In genomic region chr1:181504294-181505115, GRCh38 we compare ENCODE assay signal across 8 cellular contexts. TPM values are rescaled to one million over a fixed set of nuclear protein-coding genes. Genes with fewer than 3 reads are reported as not detected.
A peak's percentile ranks its signal among the peaks of the same experiment; 100 is the strongest.
DNase-seq lines count a peak whose midpoint lies in the region; ATAC-seq and TF ChIP-seq lines count a peak whose summit lies in the region.

No MANE protein-coding gene starts in this region.

- H3K27ac ChIP-seq in VCaP, result no peak overlapping the region
- no peak overlapping the region for H3K27ac ChIP-seq in naive thymus-derived CD4-positive, alpha-beta T cell (ENCODE audit: low read depth, low read length)

- H3K27ac Mint-ChIP-seq in naive thymus-derived CD4-positive, alpha-beta T cell, result no peak overlapping the region
- no peak overlapping the region for H3K27ac Mint-ChIP-seq in activated T-helper 1 cell treated with anti-CD3 and anti-CD28 coated beads, Interleukin-12 subunit alpha, Interleukin-12 subunit beta, Interleukin-2, Interleukin-4 antibody, amounts not matched to agents 30 ng/mL and 10 ng/mL and 1 ng/mL, durations not matched to agents 14 hours and 24 hours and 36 hours

- H3K4me3 ChIP-seq in naive thymus-derived CD4-positive, alpha-beta T cell (ENCODE audit: low read length), result no peak overlapping the region

- intact Hi-C loops in naive thymus-derived CD4-positive, alpha-beta T cell (cut with micrococcal nuclease), result no loop called here
- intact Hi-C loops in activated T-helper 1 cell treated with anti-CD3 and anti-CD28 coated beads, Interleukin-12 subunit alpha, Interleukin-12 subunit beta, Interleukin-2, Interleukin-4 antibody, amounts not matched to agents 30 ng/mL and 10 ng/mL and 1 ng/mL, durations not matched to agents 14 hours and 24 hours and 36 hours (cut with micrococcal nuclease), result no loop called here

- peak; percentile 45 for ATAC-seq in GM18519 (IDR thresholded peaks at IDR 0.05; ENCODE audit: low FRiP score, unreplicated experiment)
- ATAC-seq in HG02763 (IDR thresholded peaks at IDR 0.05; ENCODE audit: unreplicated experiment), result peak; percentile 43
- peak; percentile 49 for ATAC-seq in naive thymus-derived CD4-positive, alpha-beta T cell

- peak; percentile 28; the same call in 1 of the 2 replicates for TF ChIP-seq CTCF in VCaP (conservative IDR thresholded peaks at IDR 0.05)

- DNase-seq in CD1c-positive myeloid dendritic cell (ENCODE audit: extremely low spot score) (peak; percentile 14), NAMALWA (ENCODE audit: low spot score) (peak; percentile 81)
- peak in 3 of 9 donors; percentile 2 to 7 (median 2) for DNase-seq in naive thymus-derived CD4-positive, alpha-beta T cell
- no peak for DNase-seq in activated T-helper 1 cell treated with anti-CD3 and anti-CD28 coated beads, Interleukin-12 subunit alpha, Interleukin-12 subunit beta, Interleukin-2, Interleukin-4 antibody, amounts not matched to agents 30 ng/mL and 10 ng/mL and 1 ng/mL, durations not matched to agents 14 hours and 24 hours and 36 hours (ENCODE audit: low spot score)
- DNase-seq in activated effector memory CD4-positive, alpha-beta T cell treated with anti-CD3 and anti-CD28 coated beads, Interleukin-2, amount 50 U/mL, for 16 hours, result no peak

- H3K9me3 ChIP-seq in naive thymus-derived CD4-positive, alpha-beta T cell (ENCODE audit: control insufficient read depth in 2 of 3, low read length in 3 of 3), result no peaks in the 10 kb centered on the region

- POLR2A ChIA-PET in naive thymus-derived CD4-positive, alpha-beta T cell (lab: Charles Lee), result no interaction called here

- H3K4me3 Mint-ChIP-seq in naive thymus-derived CD4-positive, alpha-beta T cell, result no peak overlapping the region
- no peak overlapping the region for H3K4me3 Mint-ChIP-seq in activated T-helper 1 cell treated with anti-CD3 and anti-CD28 coated beads, Interleukin-12 subunit alpha, Interleukin-12 subunit beta, Interleukin-2, Interleukin-4 antibody, amounts not matched to agents 30 ng/mL and 10 ng/mL and 1 ng/mL, durations not matched to agents 14 hours and 24 hours and 36 hours

- no peaks in the 10 kb centered on the region for H3K36me3 Mint-ChIP-seq in naive thymus-derived CD4-positive, alpha-beta T cell
- no peaks in the 10 kb centered on the region for H3K36me3 Mint-ChIP-seq in activated T-helper 1 cell treated with anti-CD3 and anti-CD28 coated beads, Interleukin-12 subunit alpha, Interleukin-12 subunit beta, Interleukin-2, Interleukin-4 antibody, amounts not matched to agents 30 ng/mL and 10 ng/mL and 1 ng/mL, durations not matched to agents 14 hours and 24 hours and 36 hours (ENCODE audit: low read depth)

- no peaks in the 10 kb centered on the region for H3K27me3 ChIP-seq in naive thymus-derived CD4-positive, alpha-beta T cell (ENCODE audit: control insufficient read depth in 2 of 2, insufficient read depth in 2 of 2, low read length in 2 of 2)

- H3K27me3 Mint-ChIP-seq in naive thymus-derived CD4-positive, alpha-beta T cell, result peaks cover 9 to 21% (median 16%) of the 10 kb centered on the region in 5 donors
- peaks cover 2% of the 10 kb centered on the region for H3K27me3 Mint-ChIP-seq in activated T-helper 1 cell treated with anti-CD3 and anti-CD28 coated beads, Interleukin-12 subunit alpha, Interleukin-12 subunit beta, Interleukin-2, Interleukin-4 antibody, amounts not matched to agents 30 ng/mL and 10 ng/mL and 1 ng/mL, durations not matched to agents 14 hours and 24 hours and 36 hours (ENCODE audit: insufficient read depth)

- peaks cover 0 to 7% (median 0%) of the 10 kb centered on the region in 7 donors for H3K4me1 Mint-ChIP-seq in naive thymus-derived CD4-positive, alpha-beta T cell
- H3K4me1 Mint-ChIP-seq in activated T-helper 1 cell treated with anti-CD3 and anti-CD28 coated beads, Interleukin-12 subunit alpha, Interleukin-12 subunit beta, Interleukin-2, Interleukin-4 antibody, amounts not matched to agents 30 ng/mL and 10 ng/mL and 1 ng/mL, durations not matched to agents 14 hours and 24 hours and 36 hours (ENCODE audit: low read depth), result peaks cover 8% of the 10 kb centered on the region

- CTCF ChIA-PET in naive thymus-derived CD4-positive, alpha-beta T cell (lab: Charles Lee), result interaction anchor here (1.0 kb wide), 1 partner anchor 550 kb away, joined by 3 read pairs; no protein-coding TSS in a partner anchor

- no peaks in the 10 kb centered on the region for H3K9me3 Mint-ChIP-seq in naive thymus-derived CD4-positive, alpha-beta T cell
- H3K9me3 Mint-ChIP-seq in activated T-helper 1 cell treated with anti-CD3 and anti-CD28 coated beads, Interleukin-12 subunit alpha, Interleukin-12 subunit beta, Interleukin-2, Interleukin-4 antibody, amounts not matched to agents 30 ng/mL and 10 ng/mL and 1 ng/mL, durations not matched to agents 14 hours and 24 hours and 36 hours, result no peaks in the 10 kb centered on the region

- no peaks in the 10 kb centered on the region for H3K4me1 ChIP-seq in naive thymus-derived CD4-positive, alpha-beta T cell (ENCODE audit: control insufficient read depth in 2 of 2, insufficient read depth in 2 of 2, low read length in 2 of 2)

- H3K36me3 ChIP-seq in naive thymus-derived CD4-positive, alpha-beta T cell (ENCODE audit: control insufficient read depth in 2 of 3, insufficient read depth in 3 of 3, low read length in 3 of 3), result no peaks in the 10 kb centered on the region

RNA-seq across cellular contexts. Expression of gene CACNA1E, which starts 21.2 kb away (rescaled TPM):
- under 1 TPM in 1 of 5 experiments, not detected in 4; 0.07 TPM for total RNA-seq in naive thymus-derived CD4-positive, alpha-beta T cell
- not detected for polyA plus RNA-seq in naive thymus-derived CD4-positive, alpha-beta T cell
- not detected in 2 replicates for total RNA-seq in activated T-helper 1 cell treated with anti-CD3 and anti-CD28 coated beads, Interleukin-12 subunit alpha, Interleukin-12 subunit beta, Interleukin-2, Interleukin-4 antibody, amounts not matched to agents 30 ng/mL and 10 ng/mL and 1 ng/mL, durations not matched to agents 14 hours and 24 hours and 36 hours

Comparison
In these comparisons a context has a peak if more than half of its experiments do, and no peak if none do; other contexts are left out.
1. DNase-seq: peak in CD1c-positive myeloid dendritic cell (single experiment) and NAMALWA (single experiment); none in activated T-helper 1 cell treated with anti-CD3 and anti-CD28 coated beads, Interleukin-12 subunit alpha, Interleukin-12 subunit beta, Interleukin-2, Interleukin-4 antibody, amounts not matched to agents 30 ng/mL and 10 ng/mL and 1 ng/mL, durations not matched to agents 14 hours and 24 hours and 36 hours (single experiment) and activated effector memory CD4-positive, alpha-beta T cell treated with anti-CD3 and anti-CD28 coated beads, Interleukin-2, amount 50 U/mL, for 16 hours (single experiment).
2. Peak in every context shown above with its lines, with median percentiles within 50 percentile points of each other: ATAC-seq.